Comparison of ENCODE assay signal across 8 cellular contexts in the genomic region with DNA sequence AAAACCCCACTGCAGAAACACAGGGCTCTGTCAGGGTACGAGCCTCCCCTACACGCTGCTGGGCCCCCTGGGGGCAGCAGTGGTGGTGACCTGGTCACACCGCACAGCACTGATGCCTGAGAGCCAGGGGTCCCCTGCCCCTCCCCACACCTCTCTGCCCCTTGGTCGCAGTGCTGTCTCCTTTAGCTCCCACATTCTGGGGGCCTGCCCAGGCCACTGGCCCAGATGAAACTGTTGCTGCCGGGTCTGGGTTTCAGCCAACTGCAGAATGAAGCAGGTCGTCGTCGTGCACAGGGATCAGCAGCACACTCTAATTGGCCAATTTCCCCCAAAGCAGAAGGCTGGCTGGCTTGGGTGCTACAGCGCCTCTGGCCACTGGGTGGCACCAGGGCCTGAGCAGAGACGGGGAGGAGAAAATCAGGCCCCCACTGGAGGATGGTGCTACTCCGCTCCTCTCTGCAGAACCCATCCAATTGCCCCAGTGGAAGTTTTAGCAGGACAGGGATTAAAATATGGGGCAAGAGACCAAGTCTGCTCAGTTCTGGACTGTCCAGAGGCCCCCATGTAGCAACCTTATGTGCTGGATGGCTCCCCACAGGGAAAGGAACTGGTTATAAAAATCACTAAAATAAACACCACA. TPM values are rescaled to one million over a fixed set of nuclear protein-coding genes. Genes with fewer than 3 reads are reported as not detected.
DNase-seq lines count a peak whose midpoint lies in the region; ATAC-seq, FAIRE-seq and TF ChIP-seq lines count a peak whose summit lies in the region.

No MANE protein-coding gene starts in this region.

- H3K9me3 ChIP-seq in BE2C = no peaks in the 10 kb centered on the region
- H3K9me3 ChIP-seq in endothelial cell of umbilical vein (replicated peaks; ENCODE audit: control insufficient read depth, insufficient read depth, low read length) = no peaks in the 10 kb centered on the region
- H3K9me3 ChIP-seq in mucosa of descending colon = no peaks in the 10 kb centered on the region

- H3K27ac ChIP-seq in HL-60 (replicated peaks) = no peak overlapping the region
- H3K27ac ChIP-seq in endothelial cell of umbilical vein (ENCODE audit: insufficient read depth, low read depth, low read length) = no peak overlapping the region

- no peaks in the 10 kb centered on the region for H3K79me2 ChIP-seq in endothelial cell of umbilical vein (ENCODE audit: control insufficient read depth, insufficient read depth, low read length)

- no peaks in the 10 kb centered on the region for H3K27me3 ChIP-seq in BE2C
- no peaks in the 10 kb centered on the region for H3K27me3 ChIP-seq in HL-60 (ENCODE audit: insufficient read depth, poor library complexity, severe bottlenecking)
- H3K27me3 ChIP-seq in endothelial cell of umbilical vein (ENCODE audit: control insufficient read depth in 2 of 2, insufficient read depth in 2 of 2, low read length in 2 of 2) = no peaks in the 10 kb centered on the region

- H3K36me3 ChIP-seq in BE2C (peaks cover 56% of the 10 kb centered on the region), endothelial cell of umbilical vein (ENCODE audit: control insufficient read depth in 2 of 2, extremely low read depth in 1 of 2, insufficient read depth in 2 of 2, low read length in 2 of 2) (peaks cover 14 to 15% of the 10 kb centered on the region in 2 experiments), mucosa of descending colon (ENCODE audit: low read depth) (peaks cover 4% of the 10 kb centered on the region)

- CTCF ChIA-PET in endothelial cell of umbilical vein (lab: Charles Lee) = interaction anchor here (1.1 to 3.6 kb wide), 6 partner anchors 12 to 109 kb away, joined by 3 to 21 read pairs (median 4); no protein-coding TSS in a partner anchor

- no peak overlapping the region for H2AFZ ChIP-seq in endothelial cell of umbilical vein (ENCODE audit: low read depth, low read length)

- no peaks in the 10 kb centered on the region for H3K9me1 ChIP-seq in endothelial cell of umbilical vein (replicated peaks; ENCODE audit: control insufficient read depth, extremely low read depth, insufficient read depth, low read length)

- H3K9ac ChIP-seq in endothelial cell of umbilical vein (replicated peaks; ENCODE audit: extremely low read depth, insufficient read depth, low read length) = no peak overlapping the region

- peak; percentile 88 for DNase-seq in BE2C
- peak; percentile 37 to 78 for DNase-seq in HL-60 (ENCODE audit: low read depth in 1 of 2, low spot score in 1 of 2)
- peak; percentile 45 for DNase-seq in NOMO-1 treated with dmso at 0.1 percent for 144 hours (lab: John Stamatoyannopoulos, UW; ENCODE audit: unreplicated experiment)
- DNase-seq in activated CD8-positive, alpha-beta memory T cell treated with anti-CD3 and anti-CD28 coated beads, Interleukin-2, amount 50 U/mL, for 4 hours = peak; percentile 77
- peak; percentile 73 for DNase-seq in endothelial cell of umbilical vein (ENCODE audit: low read depth, low spot score)
- DNase-seq in mucosa of descending colon = peak; percentile 79 to 86 (median 82)
- peak; percentile 49 to 53 for DNase-seq in stimulated activated CD8-positive, alpha-beta memory T cell treated with anti-CD3 and anti-CD28 coated beads, Interleukin-4, amount 100 ng/mL, for 1 hour (ENCODE audit: low read depth in 2 of 2, low spot score in 1 of 2)

- TF ChIP-seq POLR2A in endothelial cell of umbilical vein (IDR thresholded peaks at IDR 0.05; ENCODE audit: low read depth, low read length) = no peak

- intact Hi-C loops in endothelial cell of umbilical vein (cut with micrococcal nuclease) (no loop called here), mucosa of descending colon (cut with DNase I, micrococcal nuclease) (no loop called here)

- peak; percentile 72 for FAIRE-seq in endothelial cell of umbilical vein (lab: Jason Lieb, UNC)

- no peaks in the 10 kb centered on the region for H4K20me1 ChIP-seq in endothelial cell of umbilical vein (replicated peaks; ENCODE audit: control insufficient read depth, extremely low read depth, insufficient read depth, low read length)

- TF ChIP-seq CTCF in BE2C (IDR thresholded peaks at IDR 0.05; ENCODE audit: low read depth, low read length) (peak; percentile 75), HL-60 (IDR thresholded peaks at IDR 0.05; ENCODE audit: insufficient read depth, low read length) (peak; percentile 97), endothelial cell of umbilical vein (IDR thresholded peaks at IDR 0.05; ENCODE audit: extremely low read depth in 1 of 2, insufficient read depth in 1 of 2, low read depth in 1 of 2, low read length in 2 of 2) (peak; percentile 78 to 95), mucosa of descending colon (IDR thresholded peaks at IDR 0.05) (peak; percentile 89)

- ATAC-seq in GM19324 (IDR thresholded peaks at IDR 0.05; ENCODE audit: low FRiP score, unreplicated experiment) = peak; percentile 72
- peak; percentile 88 for ATAC-seq in mucosa of descending colon

- dilution Hi-C loops in endothelial cell of umbilical vein (cut with MboI; ENCODE audit: extremely low pct_ligation_motif_present, low sequenced_read_pairs) = no loop called here

- H3K4me1 ChIP-seq in BE2C = peaks cover 5% of the 10 kb centered on the region; the same call in 1 of the 2 replicates
- no peaks in the 10 kb centered on the region for H3K4me1 ChIP-seq in endothelial cell of umbilical vein (ENCODE audit: control insufficient read depth, extremely low read depth, insufficient read depth, low read length)
- peaks cover 29% of the 10 kb centered on the region for H3K4me1 ChIP-seq in mucosa of descending colon (ENCODE audit: low read depth)

- peak overlapping the region; percentile 12; the same call in 1 of the 2 replicates for H3K4me3 ChIP-seq in BE2C (ENCODE audit: low read depth, low read length)
- no peak overlapping the region for H3K4me3 ChIP-seq in HL-60 (replicated peaks; ENCODE audit: insufficient read depth, low read length)
- no peak overlapping the region for H3K4me3 ChIP-seq in endothelial cell of umbilical vein (replicated peaks in 1 of 3; ENCODE audit: insufficient read depth in 1 of 3, low read depth in 1 of 3, low read length in 3 of 3)
- no peak overlapping the region for H3K4me3 ChIP-seq in mucosa of descending colon

- no TSS peak for BruUV-seq in endothelial cell of umbilical vein (replicated peaks; lab: Mats Ljungman, UMichigan)

- H3K4me2 ChIP-seq in endothelial cell of umbilical vein (ENCODE audit: insufficient read depth, low read length) = no peak overlapping the region

- POLR2A ChIA-PET in endothelial cell of umbilical vein (lab: Charles Lee) = no interaction called here

TF ChIP-seq in endothelial cell of umbilical vein, 7 proteins besides CTCF, POLR2A, EP300 and RAD21 (continues in another document):
- TF ChIP-seq EZH2 (IDR thresholded peaks at IDR 0.05; ENCODE audit: borderline replicate concordance, low read depth, low read length, severe bottlenecking) (no peak), POLR2AphosphoS5 (IDR thresholded peaks at IDR 0.05; ENCODE audit: insufficient read depth, low read depth, low read length) (peak; percentile 28)

RNA-seq across cellular contexts. Expression of a gene that starts 26.1 kb away (rescaled TPM):
- polyA plus RNA-seq in BE2C (2012; ENCODE audit: insufficient read depth, insufficient read length, low read depth) = 78.2 TPM
- total RNA-seq in endothelial cell of umbilical vein = 46.6 and 51.2 TPM in 2 replicates
- 20.7 and 22.1 TPM in 2 replicates for polyA plus RNA-seq in endothelial cell of umbilical vein
- 14.2 and 14.6 TPM in 2 replicates for polyA plus RNA-seq in endothelial cell of umbilical vein (2011; cell fraction: cytosol; rRNA removed)
- 82.8 and 101 TPM in 2 replicates for polyA plus RNA-seq in endothelial cell of umbilical vein (2011; cell fraction: nucleus; rRNA removed)
- 22.4 and 23.8 TPM in 2 replicates for polyA plus RNA-seq in endothelial cell of umbilical vein (2012)
- 42.9 and 45.1 TPM in 2 replicates for polyA minus RNA-seq in endothelial cell of umbilical vein
- polyA minus RNA-seq in endothelial cell of umbilical vein (2011; cell fraction: cytosol; rRNA and poly(A)+ RNA removed) = 12.6 TPM
- 61.9 and 66.0 TPM in 2 replicates for polyA minus RNA-seq in endothelial cell of umbilical vein (2011; cell fraction: nucleus; rRNA and poly(A)+ RNA removed)
- 10 to 100 TPM; 53.4 to 72.5 (median 67.4) TPM for total RNA-seq in mucosa of descending colon

RNA-seq across cellular contexts. Expression of a gene that starts 37.8 kb away (rescaled TPM):
- polyA plus RNA-seq in BE2C (2012; ENCODE audit: insufficient read depth, insufficient read length, low read depth) = 85.9 TPM
- total RNA-seq in endothelial cell of umbilical vein (31.4 and 34.6 TPM in 2 replicates), mucosa of descending colon (10 to 100 TPM; 32.6 to 37.1 (median 34.2) TPM)
- polyA plus RNA-seq in endothelial cell of umbilical vein = 20.6 and 25.3 TPM in 2 replicates
- polyA plus RNA-seq in endothelial cell of umbilical vein (2011; cell fraction: cytosol; rRNA removed) = 25.6 and 27.1 TPM in 2 replicates
- 18.7 and 21.7 TPM in 2 replicates for polyA plus RNA-seq in endothelial cell of umbilical vein (2011; cell fraction: nucleus; rRNA removed)
- polyA plus RNA-seq in endothelial cell of umbilical vein (2012) = 28.2 and 28.9 TPM in 2 replicates
- 29.6 and 31.1 TPM in 2 replicates for polyA minus RNA-seq in endothelial cell of umbilical vein
- 13.2 TPM for polyA minus RNA-seq in endothelial cell of umbilical vein (2011; cell fraction: cytosol; rRNA and poly(A)+ RNA removed)
- polyA minus RNA-seq in endothelial cell of umbilical vein (2011; cell fraction: nucleus; rRNA and poly(A)+ RNA removed) = 12.6 and 13.0 TPM in 2 replicates

RNA-seq across cellular contexts. Expression of a gene that starts 38.5 kb away (rescaled TPM):
- 8.8 TPM for polyA plus RNA-seq in BE2C (2012; ENCODE audit: insufficient read depth, insufficient read length, low read depth)
- total RNA-seq in endothelial cell of umbilical vein (9.4 and 11.1 TPM in 2 replicates), mucosa of descending colon (10 to 100 TPM in 1 of 3 donors, 1 to 10 TPM in 2; 4.3 to 13.3 (median 6.6) TPM)
- 3.0 and 4.4 TPM in 2 replicates for polyA plus RNA-seq in endothelial cell of umbilical vein
- 5.7 and 6.0 TPM in 2 replicates for polyA plus RNA-seq in endothelial cell of umbilical vein (2011; cell fraction: cytosol; rRNA removed)
- 7.8 and 8.1 TPM in 2 replicates for polyA plus RNA-seq in endothelial cell of umbilical vein (2011; cell fraction: nucleus; rRNA removed)
- 8.1 and 9.7 TPM in 2 replicates for polyA plus RNA-seq in endothelial cell of umbilical vein (2012)
- polyA minus RNA-seq in endothelial cell of umbilical vein = 4.7 and 4.9 TPM in 2 replicates
- 10.7 TPM for polyA minus RNA-seq in endothelial cell of umbilical vein (2011; cell fraction: cytosol; rRNA and poly(A)+ RNA removed)
- 1.8 and 2.0 TPM in 2 replicates for polyA minus RNA-seq in endothelial cell of umbilical vein (2011; cell fraction: nucleus; rRNA and poly(A)+ RNA removed)

RNA-seq across cellular contexts. Expression of a gene that starts 52.3 kb away (rescaled TPM):
- polyA plus RNA-seq in BE2C (2012; ENCODE audit: insufficient read depth, insufficient read length, low read depth) = 10.3 TPM
- total RNA-seq in endothelial cell of umbilical vein = 44.5 and 49.4 TPM in 2 replicates
- polyA plus RNA-seq in endothelial cell of umbilical vein = 38.2 and 48.3 TPM in 2 replicates
- polyA plus RNA-seq in endothelial cell of umbilical vein (2011; cell fraction: cytosol; rRNA removed) = 9.6 and 15.4 TPM in 2 replicates
- polyA plus RNA-seq in endothelial cell of umbilical vein (2011; cell fraction: nucleus; rRNA removed) = 182 and 237 TPM in 2 replicates
- 22.2 and 38.9 TPM in 2 replicates for polyA plus RNA-seq in endothelial cell of umbilical vein (2012)
- 10.8 and 19.6 TPM in 2 replicates for polyA minus RNA-seq in endothelial cell of umbilical vein
- not detected for polyA minus RNA-seq in endothelial cell of umbilical vein (2011; cell fraction: cytosol; rRNA and poly(A)+ RNA removed)
- 26.9 and 30.8 TPM in 2 replicates for polyA minus RNA-seq in endothelial cell of umbilical vein (2011; cell fraction: nucleus; rRNA and poly(A)+ RNA removed)
- 10 to 100 TPM in 1 of 3 donors, 1 to 10 TPM in 2; 4.8 to 22.2 (median 6.4) TPM for total RNA-seq in mucosa of descending colon
